ENCODE assay signal across 14 cellular contexts in genomic region chr2:8552264-8552913, GRCh38.
DNase-seq lines count a peak whose midpoint lies in the region; ATAC-seq lines count a peak whose summit lies in the region.
"Had no signal": no experiment of that assay in that cellular context is flagged by ENCODE, and none has a peak within 500 bp of the region (broad histone marks: within the 10 kb centered on the region; RNA-seq: fewer than 3 reads in every experiment).

No MANE protein-coding gene starts in this region.

- H3K36me3 Mint-ChIP-seq in memory B cell: no peaks in the 10 kb centered on the region
- H3K36me3 Mint-ChIP-seq: activated naive CD8-positive, alpha-beta T cell had no signal

- peak overlapping the region; percentile 73 for H3K4me3 Mint-ChIP-seq in memory B cell
- H3K4me3 Mint-ChIP-seq: activated naive CD8-positive, alpha-beta T cell had no signal

- peak; percentile 55 for ATAC-seq in GM18502 (IDR thresholded peaks at IDR 0.05; ENCODE audit: poor library complexity, unreplicated experiment)
- ATAC-seq in GM21390 (IDR thresholded peaks at IDR 0.05; ENCODE audit: unreplicated experiment): peak; percentile 45
- peak; percentile 48 for ATAC-seq in HG03432 (IDR thresholded peaks at IDR 0.05; ENCODE audit: unreplicated experiment)
- ATAC-seq in memory B cell (ENCODE audit: low read depth): peak; percentile 90
- no peak for ATAC-seq in GM18520 (IDR thresholded peaks at IDR 0.05; ENCODE audit: unreplicated experiment)
- ATAC-seq: gastroesophageal sphincter, pancreas had no signal

- DNase-seq in memory B cell (ENCODE audit: low spot score in 2 of 2) (no peak), SIG-M5 treated with dmso at 0.1 percent for 504 hours (lab: John Stamatoyannopoulos, UW; ENCODE audit: unreplicated experiment) (no peak), GM03348 (ENCODE audit: low spot score) (no peak), NCI-H748 treated with DMSO at 0.1 percent for 48 hours (lab: John Stamatoyannopoulos, UW) (no peak)
- DNase-seq: activated CD4-positive, CD25-positive, alpha-beta regulatory T cell treated with anti-CD3 and anti-CD28 coated beads, Interleukin-2, amount 50 U/mL, for 72 hours; dermis blood vessel endothelial cell; SHP77 treated with DMSO at 0.1 percent for 48 hours had no signal

- peaks cover 10% of the 10 kb centered on the region for H3K27me3 Mint-ChIP-seq in memory B cell
- H3K27me3 Mint-ChIP-seq: activated naive CD8-positive, alpha-beta T cell had no signal

- H3K4me1 Mint-ChIP-seq in memory B cell: peaks cover 13% of the 10 kb centered on the region

- H3K27ac Mint-ChIP-seq in memory B cell: peak overlapping the region; percentile 6
- H3K27ac Mint-ChIP-seq: activated naive CD8-positive, alpha-beta T cell had no signal

- H3K9me3 Mint-ChIP-seq in memory B cell: no peaks in the 10 kb centered on the region
